ENCODE assay signal across 1 cellular context in genomic region chr2:177256695-177257094, GRCh38.
TF ChIP-seq lines count a peak whose summit lies in the region.

No MANE protein-coding gene starts in this region.

TF ChIP-seq in HepG2, 621 proteins besides CTCF, POLR2A, EP300 and RAD21 (continued from another document):
- 0 out of 2 replicates have a peak, but pooled peaks have one; percentile 14 for TF ChIP-seq ERF (CRISPR knock-in tag; IDR thresholded peaks at IDR 0.05)
